In genomic region chr2:1301056-1301455, GRCh38 we compare ENCODE assay signal across 22 cellular contexts.
"Had no signal": no experiment of that assay in that cellular context is flagged by ENCODE, and none has a peak within 500 bp of the region (broad histone marks: within the 10 kb centered on the region; RNA-seq: fewer than 3 reads in every experiment).

No MANE protein-coding gene starts in this region.

- H3K36me3 ChIP-seq: MG63 had no signal

- H3K4me3 Mint-ChIP-seq: T-cell had no signal

- H3K4me2 ChIP-seq: SK-N-SH had no signal

- ATAC-seq: HepG2, T-cell had no signal

- H3K27me3 Mint-ChIP-seq: T-cell had no signal

- H3K27me3 ChIP-seq: MG63 had no signal

- H3K27ac Mint-ChIP-seq: T-cell had no signal

- DNase-seq: IMR-90, Karpas-422, KG1, MG63, NCI-H1092, NCI-H1436, NCI-H1694, NCI-H187 treated with DMSO at 0.1 percent for 48 hours, NCI-H2029 treated with DMSO at 0.1 percent for 48 hours, NCI-H226, NCI-H446, NCI-H510A, NCI-H524 treated with DMSO at 0.1 percent for 48 hours, NCI-H69, NCI-H774, RPMI8226, SHP77, SK-N-SH, SW 1271, T-cell had no signal

- H3K9me3 Mint-ChIP-seq: T-cell had no signal

- H3K9ac ChIP-seq: SK-N-SH had no signal

- H3K9me3 ChIP-seq: MG63, SK-N-SH had no signal

- H3K4me3 ChIP-seq: MG63 had no signal

- FAIRE-seq: HepG2, RCC 7860 had no signal
